15 cellular contexts compared by ENCODE assay signal in genomic region chr5:164748861-164749260, GRCh38.
A peak's percentile ranks its signal among the peaks of the same experiment; 100 is the strongest.
DNase-seq lines count a peak whose midpoint lies in the region; ATAC-seq lines count a peak whose summit lies in the region.
"Had no signal": no experiment of that assay in that cellular context is flagged by ENCODE, and none has a peak within 500 bp of the region (broad histone marks: within the 10 kb centered on the region; RNA-seq: fewer than 3 reads in every experiment).

No MANE protein-coding gene starts in this region.

- no peak overlapping the region for H3K27ac Mint-ChIP-seq in T-cell
- H3K27ac Mint-ChIP-seq: activated T-helper 1 cell treated with anti-CD3 and anti-CD28 coated beads, Interleukin-12 subunit alpha, Interleukin-12 subunit beta, Interleukin-2, Interleukin-4 antibody, amounts not matched to agents 30 ng/mL and 10 ng/mL and 1 ng/mL, durations not matched to agents 14 hours and 24 hours and 36 hours; stimulated activated naive CD8-positive, alpha-beta T cell treated with anti-CD3 and anti-CD28 coated beads, Interleukin-15, amount 100 ng/mL, for 72 hours had no signal

- peaks cover 0 to 8% (median 0%) of the 10 kb centered on the region in 3 donors for H3K9me3 Mint-ChIP-seq in T-cell
- H3K9me3 Mint-ChIP-seq: activated T-helper 1 cell treated with anti-CD3 and anti-CD28 coated beads, Interleukin-12 subunit alpha, Interleukin-12 subunit beta, Interleukin-2, Interleukin-4 antibody, amounts not matched to agents 30 ng/mL and 10 ng/mL and 1 ng/mL, durations not matched to agents 14 hours and 24 hours and 36 hours; stimulated activated naive CD8-positive, alpha-beta T cell treated with anti-CD3 and anti-CD28 coated beads, Interleukin-15, amount 100 ng/mL, for 72 hours had no signal

- CTCF ChIA-PET in T-cell (lab: Charles Lee) = no interaction called here

- H3K27me3 Mint-ChIP-seq in T-cell = no peaks in the 10 kb centered on the region
- H3K27me3 Mint-ChIP-seq: stimulated activated naive CD8-positive, alpha-beta T cell treated with anti-CD3 and anti-CD28 coated beads, Interleukin-15, amount 100 ng/mL, for 72 hours had no signal

- ATAC-seq in GM18858 (IDR thresholded peaks at IDR 0.05; ENCODE audit: unreplicated experiment) = peak; percentile 80
- ATAC-seq in GM21423 (IDR thresholded peaks at IDR 0.05; ENCODE audit: unreplicated experiment) = peak; percentile 96
- peak; percentile 94 for ATAC-seq in HG02938 (IDR thresholded peaks at IDR 0.05; ENCODE audit: unreplicated experiment)
- peak; percentile 97 for ATAC-seq in HG03457 (IDR thresholded peaks at IDR 0.05; ENCODE audit: unreplicated experiment)
- no peak for ATAC-seq in T-cell (replicated peaks in 1 of 4)
- ATAC-seq: Panc1; stimulated activated naive CD8-positive, alpha-beta T cell treated with anti-CD3 and anti-CD28 coated beads, Interleukin-15, amount 100 ng/mL, for 72 hours had no signal

- no peak overlapping the region for H3K4me3 Mint-ChIP-seq in T-cell
- H3K4me3 Mint-ChIP-seq: activated T-helper 1 cell treated with anti-CD3 and anti-CD28 coated beads, Interleukin-12 subunit alpha, Interleukin-12 subunit beta, Interleukin-2, Interleukin-4 antibody, amounts not matched to agents 30 ng/mL and 10 ng/mL and 1 ng/mL, durations not matched to agents 14 hours and 24 hours and 36 hours; stimulated activated naive CD8-positive, alpha-beta T cell treated with anti-CD3 and anti-CD28 coated beads, Interleukin-15, amount 100 ng/mL, for 72 hours had no signal

- no peaks in the 10 kb centered on the region for H3K36me3 Mint-ChIP-seq in T-cell

- no peak for DNase-seq in T-cell
- no peak for DNase-seq in stimulated activated CD4-positive, alpha-beta T cell treated with anti-CD3 and anti-CD28 coated beads, Interleukin-2, amount 100 ng/mL, for 48 hours
- DNase-seq in stimulated activated CD4-positive, alpha-beta T cell treated with anti-CD3 and anti-CD28 coated beads, Interleukin-4, amount 100 ng/mL, for 24 hours = no peak
- DNase-seq in NCI-H146 (lab: John Stamatoyannopoulos, UW) = no peak
- DNase-seq: activated CD4-positive, alpha-beta T cell treated with anti-CD3 and anti-CD28 coated beads for 4 hours; MG63; NCI-H345; stimulated activated CD4-positive, alpha-beta T cell treated with anti-CD3 and anti-CD28 coated beads, Interleukin-2, amount 100 ng/mL, for 24 hours; stimulated activated naive CD8-positive, alpha-beta T cell treated with anti-CD3 and anti-CD28 coated beads, Interleukin-15, amount 100 ng/mL, for 72 hours had no signal

- no peaks in the 10 kb centered on the region for H3K4me1 Mint-ChIP-seq in T-cell
- H3K4me1 Mint-ChIP-seq: stimulated activated naive CD8-positive, alpha-beta T cell treated with anti-CD3 and anti-CD28 coated beads, Interleukin-15, amount 100 ng/mL, for 72 hours had no signal

- POLR2A ChIA-PET in T-cell (lab: Charles Lee) = no interaction called here

Comparison
In these comparisons a context has a peak if more than half of its experiments do, and no peak if none do; other contexts are left out.
1. ATAC-seq: peak in GM18858 (single experiment), GM21423 (single experiment), HG02938 (single experiment) and HG03457 (single experiment); none in T-cell (0 of 4).